ENCODE assay signal across 15 cellular contexts in genomic region chr17:5563451-5563850, GRCh38. TPM values are rescaled to one million over a fixed set of nuclear protein-coding genes. Genes with fewer than 3 reads are reported as not detected.
DNase-seq lines count a peak whose midpoint lies in the region; ATAC-seq and TF ChIP-seq lines count a peak whose summit lies in the region.
"Had no signal": no experiment of that assay in that cellular context is flagged by ENCODE, and none has a peak within 500 bp of the region (broad histone marks: within the 10 kb centered on the region; RNA-seq: fewer than 3 reads in every experiment).

No MANE protein-coding gene starts in this region.

- intact Hi-C loops in activated CD8-positive, alpha-beta T cell treated with anti-CD3 and anti-CD28 coated beads for 36 hours (cut with micrococcal nuclease) = no loop called here

- H3K27ac Mint-ChIP-seq in activated CD8-positive, alpha-beta T cell treated with anti-CD3 and anti-CD28 coated beads for 36 hours = peak overlapping the region; percentile 71
- no peak overlapping the region for H3K27ac Mint-ChIP-seq in activated CD8-positive, alpha-beta T cell treated with anti-CD3 and anti-CD28 coated beads, Interleukin-2, amount 10 ng/mL, durations not matched to agents 7 days and 5 days
- peak overlapping the region; percentile 34; the same call in 1 of the 2 replicates for H3K27ac Mint-ChIP-seq in HFFc6
- peak overlapping the region; percentile 70 for H3K27ac Mint-ChIP-seq in central memory CD8-positive, alpha-beta T cell (ENCODE audit: low read depth)
- peak overlapping the region; percentile 55 for H3K27ac Mint-ChIP-seq in memory B cell

- no peak for DNase-seq in activated CD8-positive, alpha-beta T cell treated with anti-CD3 and anti-CD28 coated beads for 36 hours
- DNase-seq in activated CD8-positive, alpha-beta T cell treated with anti-CD3 and anti-CD28 coated beads, Interleukin-2, amount 10 ng/mL, durations not matched to agents 7 days and 5 days = no peak
- DNase-seq in HFFc6 = peak; percentile 10
- DNase-seq in central memory CD8-positive, alpha-beta T cell (ENCODE audit: low spot score in 2 of 2) = no peak
- no peak for DNase-seq in memory B cell (ENCODE audit: low spot score in 2 of 2)
- no peak for DNase-seq in NCI-H2227 (lab: John Stamatoyannopoulos, UW; ENCODE audit: unreplicated experiment)
- DNase-seq: activated CD4-positive, alpha-beta T cell treated with anti-CD3 and anti-CD28 coated beads, Interleukin-2, amount 50 U/mL, for 48 hours; activated T-cell treated with anti-CD3 and anti-CD28 coated beads, Interleukin-2, amount 50 U/mL, for 4 hours; DMS153; KBM-7; NCI-H1048; NCI-H2081; NCI-H510A had no signal

- POLR2A ChIA-PET in activated CD8-positive, alpha-beta T cell treated with anti-CD3 and anti-CD28 coated beads for 36 hours (lab: Charles Lee) = interaction anchor here (0.9 kb wide), 1 partner anchor 19 kb away, joined by 3 read pairs; no protein-coding TSS in a partner anchor
- POLR2A ChIA-PET in activated CD8-positive, alpha-beta T cell treated with anti-CD3 and anti-CD28 coated beads, Interleukin-2, amount 10 ng/mL, durations not matched to agents 7 days and 5 days (lab: Charles Lee) = no interaction called here

- no peaks in the 10 kb centered on the region for H3K9me3 Mint-ChIP-seq in activated CD8-positive, alpha-beta T cell treated with anti-CD3 and anti-CD28 coated beads for 36 hours
- H3K9me3 Mint-ChIP-seq in activated CD8-positive, alpha-beta T cell treated with anti-CD3 and anti-CD28 coated beads, Interleukin-2, amount 10 ng/mL, durations not matched to agents 7 days and 5 days (ENCODE audit: insufficient read depth) = no peaks in the 10 kb centered on the region
- no peaks in the 10 kb centered on the region for H3K9me3 Mint-ChIP-seq in HFFc6
- no peaks in the 10 kb centered on the region for H3K9me3 Mint-ChIP-seq in central memory CD8-positive, alpha-beta T cell
- no peaks in the 10 kb centered on the region for H3K9me3 Mint-ChIP-seq in memory B cell
- H3K9me3 Mint-ChIP-seq: activated T-cell treated with anti-CD3 and anti-CD28 coated beads, Interleukin-2, amount 50 U/mL, for 4 hours had no signal

- no peak overlapping the region for H3K4me3 Mint-ChIP-seq in activated CD8-positive, alpha-beta T cell treated with anti-CD3 and anti-CD28 coated beads for 36 hours
- no peak overlapping the region for H3K4me3 Mint-ChIP-seq in activated CD8-positive, alpha-beta T cell treated with anti-CD3 and anti-CD28 coated beads, Interleukin-2, amount 10 ng/mL, durations not matched to agents 7 days and 5 days
- no peak overlapping the region; the same call in 1 of the 2 replicates for H3K4me3 Mint-ChIP-seq in HFFc6
- no peak overlapping the region for H3K4me3 Mint-ChIP-seq in central memory CD8-positive, alpha-beta T cell
- H3K4me3 Mint-ChIP-seq in memory B cell = no peak overlapping the region
- H3K4me3 Mint-ChIP-seq: activated T-cell treated with anti-CD3 and anti-CD28 coated beads, Interleukin-2, amount 50 U/mL, for 4 hours had no signal

- H3K36me3 Mint-ChIP-seq in activated CD8-positive, alpha-beta T cell treated with anti-CD3 and anti-CD28 coated beads for 36 hours (ENCODE audit: low read depth) = peaks cover 23% of the 10 kb centered on the region
- H3K36me3 Mint-ChIP-seq in activated CD8-positive, alpha-beta T cell treated with anti-CD3 and anti-CD28 coated beads, Interleukin-2, amount 10 ng/mL, durations not matched to agents 7 days and 5 days (ENCODE audit: low read depth) = peaks cover 46% of the 10 kb centered on the region
- H3K36me3 Mint-ChIP-seq in HFFc6 (ENCODE audit: low read depth) = peaks cover 25% of the 10 kb centered on the region
- peaks cover 30% of the 10 kb centered on the region for H3K36me3 Mint-ChIP-seq in central memory CD8-positive, alpha-beta T cell (ENCODE audit: insufficient read depth)
- peaks cover 45% of the 10 kb centered on the region for H3K36me3 Mint-ChIP-seq in memory B cell

- ATAC-seq in activated CD8-positive, alpha-beta T cell treated with anti-CD3 and anti-CD28 coated beads for 36 hours = no peak
- ATAC-seq in activated CD8-positive, alpha-beta T cell treated with anti-CD3 and anti-CD28 coated beads, Interleukin-2, amount 10 ng/mL, durations not matched to agents 7 days and 5 days = no peak
- ATAC-seq in central memory CD8-positive, alpha-beta T cell (replicated peaks; ENCODE audit: extremely low read depth, poor library complexity, severe bottlenecking) = no peak
- ATAC-seq in memory B cell (ENCODE audit: low read depth) = no peak
- ATAC-seq in GM21529 (IDR thresholded peaks at IDR 0.05; ENCODE audit: unreplicated experiment) = no peak
- ATAC-seq in GM21576 (IDR thresholded peaks at IDR 0.05; ENCODE audit: unreplicated experiment) = no peak

- CTCF ChIA-PET in activated CD8-positive, alpha-beta T cell treated with anti-CD3 and anti-CD28 coated beads for 36 hours (lab: Charles Lee) = interaction anchor here (1.2 to 1.6 kb wide), 3 partner anchors 12 to 873 kb away, joined by 3 to 5 read pairs (median 4); no protein-coding TSS in a partner anchor
- CTCF ChIA-PET in activated CD8-positive, alpha-beta T cell treated with anti-CD3 and anti-CD28 coated beads, Interleukin-2, amount 10 ng/mL, durations not matched to agents 7 days and 5 days (lab: Charles Lee) = interaction anchor here (0.6 to 0.8 kb wide), 2 partner anchors 8 to 216 kb away, joined by 3 read pairs; no protein-coding TSS in a partner anchor

- H3K27me3 Mint-ChIP-seq in activated CD8-positive, alpha-beta T cell treated with anti-CD3 and anti-CD28 coated beads for 36 hours = no peaks in the 10 kb centered on the region
- H3K27me3 Mint-ChIP-seq in activated CD8-positive, alpha-beta T cell treated with anti-CD3 and anti-CD28 coated beads, Interleukin-2, amount 10 ng/mL, durations not matched to agents 7 days and 5 days (ENCODE audit: low read depth) = no peaks in the 10 kb centered on the region
- H3K27me3 Mint-ChIP-seq in HFFc6 (ENCODE audit: insufficient read depth) (peaks cover 2% of the 10 kb centered on the region), memory B cell (no peaks in the 10 kb centered on the region)
- H3K27me3 Mint-ChIP-seq in central memory CD8-positive, alpha-beta T cell = no peaks in the 10 kb centered on the region

- peaks cover 21% of the 10 kb centered on the region for H3K4me1 Mint-ChIP-seq in activated CD8-positive, alpha-beta T cell treated with anti-CD3 and anti-CD28 coated beads for 36 hours (ENCODE audit: low read depth)
- H3K4me1 Mint-ChIP-seq in activated CD8-positive, alpha-beta T cell treated with anti-CD3 and anti-CD28 coated beads, Interleukin-2, amount 10 ng/mL, durations not matched to agents 7 days and 5 days (ENCODE audit: low read depth) = peaks cover 14% of the 10 kb centered on the region
- H3K4me1 Mint-ChIP-seq in HFFc6 (ENCODE audit: low read depth) (peaks cover 16% of the 10 kb centered on the region), memory B cell (peaks cover 18% of the 10 kb centered on the region)
- peaks cover 48% of the 10 kb centered on the region for H3K4me1 Mint-ChIP-seq in central memory CD8-positive, alpha-beta T cell

- no peak for TF ChIP-seq CTCF in activated CD8-positive, alpha-beta T cell treated with anti-CD3 and anti-CD28 coated beads for 36 hours (IDR thresholded peaks at IDR 0.05)
- TF ChIP-seq CTCF in HFFc6 (IDR thresholded peaks at IDR 0.05) = no peak

RNA-seq across cellular contexts. Expression of gene NLRP1, which starts 20.9 kb away (rescaled TPM):
- total RNA-seq in activated CD8-positive, alpha-beta T cell treated with anti-CD3 and anti-CD28 coated beads for 36 hours = 10 to 100 TPM; 26.0 to 28.2 TPM
- 10 to 100 TPM; 44.5 to 46.1 TPM for total RNA-seq in activated CD8-positive, alpha-beta T cell treated with anti-CD3 and anti-CD28 coated beads, Interleukin-2, amount 10 ng/mL, durations not matched to agents 7 days and 5 days
- total RNA-seq in HFFc6 (2021; fragmentation: NEBNext Ultra II Directional; extraction: Animal tissue kit (Norgen Biotek cat#: 25700)) = 10 to 100 TPM; 26.9 to 44.9 (median 40.6) TPM
